8 cellular contexts compared by ENCODE assay signal in the genomic region with DNA sequence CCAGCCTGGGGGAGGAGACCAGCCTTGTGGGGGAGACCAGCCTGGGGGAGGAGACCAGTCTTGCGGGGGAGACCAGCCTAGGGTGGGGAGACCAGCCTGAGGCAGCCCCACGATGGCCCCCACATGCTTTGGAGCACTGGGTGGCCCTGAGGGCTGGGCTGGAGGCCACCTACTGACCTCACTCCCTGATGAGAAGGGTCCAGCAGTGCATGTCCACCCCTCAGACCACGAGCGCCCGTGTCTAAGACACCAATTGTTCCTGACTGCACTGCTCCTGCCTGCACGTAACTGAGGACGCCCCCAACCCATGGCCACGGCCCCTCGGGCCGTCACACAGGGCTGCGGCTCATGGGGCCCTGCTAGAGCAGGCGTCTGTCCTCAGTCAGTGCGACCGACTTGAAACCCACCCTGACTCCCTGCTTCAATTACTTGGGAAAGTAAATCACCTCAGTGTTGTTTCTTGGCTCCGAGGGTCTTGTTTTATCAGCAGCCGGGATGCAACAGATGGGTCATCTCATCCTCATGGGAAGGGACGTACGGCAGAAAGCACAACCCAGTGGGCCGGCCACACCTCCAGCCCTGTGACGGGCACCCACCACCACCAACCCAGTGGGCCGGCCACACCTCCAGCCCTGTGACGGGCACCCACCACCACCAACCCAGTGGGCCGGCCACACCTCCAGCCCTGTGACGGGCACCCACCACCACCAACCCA. TPM values are rescaled to one million over a fixed set of nuclear protein-coding genes. Genes with fewer than 3 reads are reported as not detected.
DNase-seq lines count a peak whose midpoint lies in the region; ATAC-seq and TF ChIP-seq lines count a peak whose summit lies in the region.

A gene (minus strand): TSS at position 550 of the 715 bp plus-strand sequence. CDS start 1,643 bp downstream, outside the sequence.

- peak within 1 kb of the TSS; percentile 89 to 96 (median 95) for H3K27ac Mint-ChIP-seq in CD14-positive monocyte
- no peak within 1 kb of the TSS for H3K27ac Mint-ChIP-seq in stimulated activated effector memory CD8-positive, alpha-beta T cell treated with anti-CD3 and anti-CD28 coated beads, Interleukin-12 subunit alpha, Interleukin-12 subunit beta, amount 100 ng/mL, for 72 hours

- WGBS in esophagus muscularis mucosa, result 11% methylated on average over 15 of the region's 24 CpGs

- no peak for TF ChIP-seq EP300 in esophagus muscularis mucosa (IDR thresholded peaks at IDR 0.05)

- H3K9ac ChIP-seq in muscle layer of colon (ENCODE audit: low read length), result peak within 1 kb of the TSS; percentile 39

- H3K4me3 Mint-ChIP-seq in CD14-positive monocyte, result peak within 1 kb of the TSS; percentile 85 to 90
- H3K4me3 Mint-ChIP-seq in stimulated activated effector memory CD8-positive, alpha-beta T cell treated with anti-CD3 and anti-CD28 coated beads, Interleukin-12 subunit alpha, Interleukin-12 subunit beta, amount 100 ng/mL, for 72 hours, result peak within 1 kb of the TSS; percentile 69

- H3K27me3 Mint-ChIP-seq in CD14-positive monocyte (ENCODE audit: low read depth in 3 of 3), result peaks cover 0 to 2% (median under 1%) of the 10 kb centered on the region in 3 donors

- TF ChIP-seq POLR2A in esophagus muscularis mucosa (IDR thresholded peaks at IDR 0.05; ENCODE audit: low read depth), result no peak

- H3K4me1 ChIP-seq in esophagus muscularis mucosa (peaks cover 18 to 47% (median 24%) of the 10 kb centered on the region in 4 donors), muscle layer of colon (ENCODE audit: insufficient read depth, low read length) (no peaks in the 10 kb centered on the region)

- H3K4me1 Mint-ChIP-seq in CD14-positive monocyte, result peaks cover 15% of the 10 kb centered on the region
- no peaks in the 10 kb centered on the region for H3K4me1 Mint-ChIP-seq in stimulated activated effector memory CD8-positive, alpha-beta T cell treated with anti-CD3 and anti-CD28 coated beads, Interleukin-12 subunit alpha, Interleukin-12 subunit beta, amount 100 ng/mL, for 72 hours

- peak within 1 kb of the TSS; percentile 46 to 91 (median 76) for H3K27ac ChIP-seq in esophagus muscularis mucosa (replicated peaks in 1 of 4)
- H3K27ac ChIP-seq in muscle layer of colon (ENCODE audit: low read depth, low read length), result peak within 1 kb of the TSS; percentile 68

- no peaks in the 10 kb centered on the region for H3K36me3 Mint-ChIP-seq in CD14-positive monocyte
- peaks cover 5% of the 10 kb centered on the region for H3K36me3 Mint-ChIP-seq in stimulated activated effector memory CD8-positive, alpha-beta T cell treated with anti-CD3 and anti-CD28 coated beads, Interleukin-12 subunit alpha, Interleukin-12 subunit beta, amount 100 ng/mL, for 72 hours

- H3K27me3 ChIP-seq in esophagus muscularis mucosa (peaks cover 0 to 20% (median 0%) of the 10 kb centered on the region in 4 donors), muscle layer of colon (ENCODE audit: control insufficient read depth in 1 of 2, insufficient read depth in 2 of 2, low read length in 2 of 2) (no peaks in the 10 kb centered on the region)

- peaks cover 0 to 3% (median 0%) of the 10 kb centered on the region in 7 donors for H3K9me3 Mint-ChIP-seq in CD14-positive monocyte
- no peaks in the 10 kb centered on the region for H3K9me3 Mint-ChIP-seq in stimulated activated effector memory CD8-positive, alpha-beta T cell treated with anti-CD3 and anti-CD28 coated beads, Interleukin-12 subunit alpha, Interleukin-12 subunit beta, amount 100 ng/mL, for 72 hours

- H3K4me3 ChIP-seq in esophagus muscularis mucosa, result peak within 1 kb of the TSS; percentile 39 to 71 (median 60)
- H3K4me3 ChIP-seq in muscle layer of colon (ENCODE audit: low read depth in 1 of 2, low read length in 2 of 2), result peak within 1 kb of the TSS; percentile 36 to 84

- TF ChIP-seq CTCF in CD14-positive monocyte (IDR thresholded peaks at IDR 0.05), result no peak
- TF ChIP-seq CTCF in esophagus muscularis mucosa (IDR thresholded peaks at IDR 0.05), result no peak

- intact Hi-C loops in CD14-positive monocyte (cut with micrococcal nuclease) (loop anchor here (2.0 to 10.0 kb wide), 3 partner anchors 43 to 141 kb away; a partner anchor contains a TSS), esophagus muscularis mucosa (cut with DNase I) (loop anchor here (5.0 kb wide), 1 partner anchor 37 kb away; no protein-coding TSS in a partner anchor)

- H3K36me3 ChIP-seq in esophagus muscularis mucosa, result peaks cover 0 to 4% (median under 1%) of the 10 kb centered on the region in 4 donors
- H3K36me3 ChIP-seq in muscle layer of colon (ENCODE audit: insufficient read depth, low read length), result no peaks in the 10 kb centered on the region

- no peaks in the 10 kb centered on the region for H3K9me3 ChIP-seq in esophagus muscularis mucosa
- H3K9me3 ChIP-seq in muscle layer of colon (ENCODE audit: low read length), result no peaks in the 10 kb centered on the region

- DNase-seq in CD14-positive monocyte (ENCODE audit: low spot score) (peak; percentile 72), NCI-H2227 (lab: John Stamatoyannopoulos, UW; ENCODE audit: unreplicated experiment) (peak; percentile 56), activated T-cell treated with anti-CD3 and anti-CD28 coated beads for 24 hours (ENCODE audit: low read depth) (peak; percentile 41), esophagus muscularis mucosa (ENCODE audit: extremely low spot score) (peak; percentile 85)
- DNase-seq in stimulated activated effector memory CD8-positive, alpha-beta T cell treated with anti-CD3 and anti-CD28 coated beads, Interleukin-12 subunit alpha, Interleukin-12 subunit beta, amount 100 ng/mL, for 72 hours (ENCODE audit: low spot score in 2 of 2), result peak in 1 of 2 donors; percentile 75

- ATAC-seq in GM21723 (IDR thresholded peaks at IDR 0.05; ENCODE audit: unreplicated experiment) (peak; percentile 52), GM21515 (IDR thresholded peaks at IDR 0.05; ENCODE audit: unreplicated experiment) (no peak)
- peak; percentile 52 for ATAC-seq in stimulated activated effector memory CD8-positive, alpha-beta T cell treated with anti-CD3 and anti-CD28 coated beads, Interleukin-12 subunit alpha, Interleukin-12 subunit beta, amount 100 ng/mL, for 72 hours

RNA-seq across cellular contexts. Expression of the gene that starts here (rescaled TPM):
- polyA plus RNA-seq in CD14-positive monocyte, result 1 to 10 TPM; 3.3 to 5.8 TPM
- total RNA-seq in esophagus muscularis mucosa, result 10 to 100 TPM in 1 of 4 donors, 1 to 10 TPM in 3; 1.3 to 22.0 (median 7.0) TPM
